Comparison of ENCODE assay signal across 1 cellular context in genomic region chr11:47184711-47185304, GRCh38.
TF ChIP-seq lines count a peak whose summit lies in the region.

No MANE protein-coding gene starts in this region.

TF ChIP-seq in A549, 52 proteins besides CTCF, POLR2A, EP300 and RAD21 (continued from another document):
- TF ChIP-seq HMGXB4 (CRISPR knock-in tag; IDR thresholded peaks at IDR 0.05; ENCODE audit: borderline replicate concordance) (no peak), HOXB5 (CRISPR knock-in tag; IDR thresholded peaks at IDR 0.05) (no peak), ESRRA (IDR thresholded peaks at IDR 0.05; ENCODE audit: borderline replicate concordance, low read length) (no peak), CHD4 (IDR thresholded peaks at IDR 0.05; ENCODE audit: borderline replicate concordance) (no peak), GATA3 (IDR thresholded peaks at IDR 0.05; ENCODE audit: borderline replicate concordance) (no peak), ZSCAN20 (CRISPR knock-in tag; IDR thresholded peaks at IDR 0.05) (no peak), NFE2L2 (conservative IDR thresholded peaks at IDR 0.05; ENCODE audit: low read length) (no peak), RARB (CRISPR knock-in tag; IDR thresholded peaks at IDR 0.05) (no peak), BHLHE40 (IDR thresholded peaks at IDR 0.05; ENCODE audit: low read depth, low read length) (no peak)
